In genomic region chr2:101388232-101388631, GRCh38 we compare ENCODE assay signal across 12 cellular contexts. TPM values are rescaled to one million over a fixed set of nuclear protein-coding genes. Genes with fewer than 3 reads are reported as not detected.
DNase-seq lines count a peak whose midpoint lies in the region; ATAC-seq, FAIRE-seq and TF ChIP-seq lines count a peak whose summit lies in the region.
"Had no signal": no experiment of that assay in that cellular context is flagged by ENCODE, and none has a peak within 500 bp of the region (broad histone marks: within the 10 kb centered on the region; RNA-seq: fewer than 3 reads in every experiment).

No MANE protein-coding gene starts in this region.

- H3K27me3 ChIP-seq in CD4-positive, CD25-positive, alpha-beta regulatory T cell (ENCODE audit: control insufficient read depth, insufficient read depth, low read length): peaks cover 32% of the 10 kb centered on the region
- H3K27me3 ChIP-seq: ascending aorta had no signal

- H3K27ac Mint-ChIP-seq in CD4-positive, CD25-positive, alpha-beta regulatory T cell: no peak overlapping the region
- H3K27ac Mint-ChIP-seq: activated CD8-positive, alpha-beta T cell treated with anti-CD3 and anti-CD28 coated beads, Interleukin-2, amount 10 ng/mL, durations not matched to agents 7 days and 5 days had no signal

- H3K4me1 Mint-ChIP-seq in CD4-positive, CD25-positive, alpha-beta regulatory T cell: peaks cover 0 to 17% (median 9%) of the 10 kb centered on the region in 4 donors

- no peak for ATAC-seq in CD4-positive, CD25-positive, alpha-beta regulatory T cell (ENCODE audit: low read depth in 2 of 2)

- no peaks in the 10 kb centered on the region for H3K36me3 ChIP-seq in CD4-positive, CD25-positive, alpha-beta regulatory T cell (ENCODE audit: control insufficient read depth, insufficient read depth, low read length)
- H3K36me3 ChIP-seq: ascending aorta had no signal

- peaks cover 2% of the 10 kb centered on the region for H3K36me3 Mint-ChIP-seq in CD4-positive, CD25-positive, alpha-beta regulatory T cell

- peaks cover 17% of the 10 kb centered on the region for H3K4me1 ChIP-seq in CD4-positive, CD25-positive, alpha-beta regulatory T cell (ENCODE audit: control insufficient read depth, insufficient read depth, low read length, poor library complexity, severe bottlenecking)

- no peaks in the 10 kb centered on the region for H3K9me3 Mint-ChIP-seq in CD4-positive, CD25-positive, alpha-beta regulatory T cell

- peaks cover 66% of the 10 kb centered on the region for H3K27me3 Mint-ChIP-seq in CD4-positive, CD25-positive, alpha-beta regulatory T cell

- H3K4me3 Mint-ChIP-seq in CD4-positive, CD25-positive, alpha-beta regulatory T cell: peak overlapping the region in 3 of 4 donors; percentile 57 to 84 (median 65)

- no peak for FAIRE-seq in HTR-8/SVneo (lab: Jason Lieb, UNC)

- DNase-seq in CD4-positive, CD25-positive, alpha-beta regulatory T cell: no peak
- DNase-seq in HTR-8/SVneo (ENCODE audit: insufficient read length, low spot score) (peak; percentile 40), astrocyte of the spinal cord (ENCODE audit: low read depth, low spot score) (peak; percentile 40), kidney tubule cell (ENCODE audit: low spot score) (peak; percentile 71), NCI-H1092 (lab: John Stamatoyannopoulos, UW) (no peak), NCI-H2081 treated with DMSO at 0.1 percent for 48 hours (lab: John Stamatoyannopoulos, UW) (no peak), Kasumi-1 (lab: John Stamatoyannopoulos, UW) (no peak)
- no peak for DNase-seq in effector CD4-positive, alpha-beta T cell
- DNase-seq: activated CD8-positive, alpha-beta T cell treated with anti-CD3 and anti-CD28 coated beads, Interleukin-2, amount 10 ng/mL, durations not matched to agents 7 days and 5 days; GOT3; NCI-H2029 had no signal

- H3K27ac ChIP-seq in CD4-positive, CD25-positive, alpha-beta regulatory T cell (ENCODE audit: insufficient read depth, low read length, poor library complexity, severe bottlenecking): no peak overlapping the region
- H3K27ac ChIP-seq: ascending aorta had no signal

- TF ChIP-seq CTCF in astrocyte of the spinal cord (IDR thresholded peaks at IDR 0.05; ENCODE audit: low read depth, low read length): no peak

- in situ Hi-C loops in astrocyte of the spinal cord (cut with HindIII; ENCODE audit: low sequenced_read_pairs): no loop called here

- no peak overlapping the region for H3K4me3 ChIP-seq in CD4-positive, CD25-positive, alpha-beta regulatory T cell (ENCODE audit: low read depth, low read length)
- H3K4me3 ChIP-seq in astrocyte of the spinal cord (ENCODE audit: low read depth, low read length): no peak overlapping the region

- H3K9me3 ChIP-seq in CD4-positive, CD25-positive, alpha-beta regulatory T cell (ENCODE audit: control insufficient read depth in 2 of 2, low read length in 2 of 2): no peaks in the 10 kb centered on the region
- H3K9me3 ChIP-seq: ascending aorta had no signal

RNA-seq across cellular contexts. Expression of gene CREG2, which starts 0.9 kb away (rescaled TPM):
- total RNA-seq in CD4-positive, CD25-positive, alpha-beta regulatory T cell: 2.2 TPM
- polyA plus RNA-seq in CD4-positive, CD25-positive, alpha-beta regulatory T cell: 1 to 10 TPM; 2.1 to 5.2 (median 3.8) TPM
- total RNA-seq: activated CD8-positive, alpha-beta T cell treated with anti-CD3 and anti-CD28 coated beads, Interleukin-2, amount 10 ng/mL, durations not matched to agents 7 days and 5 days; ascending aorta had no signal

Comparison
In these comparisons a context has a peak if more than half of its experiments do, and no peak if none do; other contexts are left out.
1. DNase-seq: peak in HTR-8/SVneo (single experiment), astrocyte of the spinal cord (single experiment) and kidney tubule cell (single experiment); none in CD4-positive, CD25-positive, alpha-beta regulatory T cell (0 of 3), NCI-H1092 (single experiment), effector CD4-positive, alpha-beta T cell (single experiment), NCI-H2081 treated with DMSO at 0.1 percent for 48 hours (single experiment) and Kasumi-1 (0 of 2).